ENCODE assay signal across 26 cellular contexts in the genomic region with DNA sequence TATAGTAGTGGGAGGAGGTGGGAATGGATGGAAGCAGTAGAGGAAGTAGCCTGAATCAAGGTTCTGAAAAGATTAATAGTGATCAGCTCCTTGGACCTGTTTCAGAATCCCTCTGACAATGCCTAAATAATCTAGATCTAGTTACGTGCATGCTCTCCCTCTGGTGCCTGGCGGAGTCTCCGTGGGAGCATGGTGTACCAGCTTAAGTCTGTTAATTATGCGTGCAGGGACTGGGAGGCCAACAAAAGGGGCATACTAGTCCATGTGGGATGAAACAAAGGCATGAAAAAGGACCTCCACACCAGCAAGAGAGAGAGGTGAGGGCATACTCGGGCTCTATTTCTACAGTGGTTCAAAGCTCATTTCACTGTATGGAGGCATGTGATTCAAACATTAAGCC.
DNase-seq lines count a peak whose midpoint lies in the region; ATAC-seq, FAIRE-seq and TF ChIP-seq lines count a peak whose summit lies in the region.
"Had no signal": no experiment of that assay in that cellular context is flagged by ENCODE, and none has a peak within 500 bp of the region (broad histone marks: within the 10 kb centered on the region; RNA-seq: fewer than 3 reads in every experiment).

No MANE protein-coding gene starts in this region.

- H3K27ac ChIP-seq in astrocyte (ENCODE audit: low read depth, low read length), result no peak overlapping the region
- H3K27ac ChIP-seq: C4-2B, GM23248, SJCRH30 had no signal

- DNase-seq in NCI-H748 (lab: John Stamatoyannopoulos, UW; ENCODE audit: unreplicated experiment) (peak; percentile 20), NCI-H748 treated with DMSO at 0.1 percent for 48 hours (lab: John Stamatoyannopoulos, UW) (no peak), astrocyte (ENCODE audit: low read depth) (no peak), iPS-NIHi7 (ENCODE audit: extremely low spot score) (peak; percentile 8), ACHN (no peak), posterior cingulate gyrus (no peak)
- DNase-seq: 8988T; Calu3; CD8-positive, alpha-beta memory T cell; GM23248; KG1; NCI-H1105; NCI-H2029 treated with DMSO at 0.1 percent for 48 hours; NCI-H446; NCI-H526; NK-92 treated with Interleukin-12 subunit alpha and Interleukin-12 subunit beta, amount 100 ng/mL, for 24 hours; OCI-M1 had no signal

- no peaks in the 10 kb centered on the region for H3K79me2 ChIP-seq in astrocyte (ENCODE audit: insufficient read depth, low read length)

- no peaks in the 10 kb centered on the region for H3K36me3 ChIP-seq in astrocyte (ENCODE audit: insufficient read depth, low read length)
- H3K36me3 ChIP-seq: SJCRH30 had no signal

- no peaks in the 10 kb centered on the region for H3K4me1 ChIP-seq in astrocyte (ENCODE audit: insufficient read depth, low read length)
- H3K4me1 ChIP-seq: SJCRH30 had no signal

- TF ChIP-seq POLR2A in GM18505 (IDR thresholded peaks at IDR 0.05; ENCODE audit: borderline replicate concordance, extremely low read depth, insufficient read depth, insufficient read length), result no peak

- no peaks in the 10 kb centered on the region for H3K9me3 ChIP-seq in astrocyte (ENCODE audit: insufficient read depth, low read depth, low read length)
- H3K9me3 ChIP-seq: SJCRH30 had no signal

- no peak for FAIRE-seq in astrocyte (lab: Jason Lieb, UNC)
- FAIRE-seq: G401.6, GM12892, GM18507, RCC 7860 had no signal

- H3K9ac ChIP-seq in astrocyte (ENCODE audit: low read length), result no peak overlapping the region
- H3K9ac ChIP-seq: GM23248 had no signal

- no peaks in the 10 kb centered on the region for H3K4me1 Mint-ChIP-seq in astrocyte (ENCODE audit: low read depth, unreplicated experiment)
- H3K4me1 Mint-ChIP-seq in stimulated activated memory B cell treated with anti-CD40 and anti-IgM and Interleukin-4, amounts not matched to agents 10 μg/mL and 1 μg/mL and 100 μg/mL, for 72 hours, result no peaks in the 10 kb centered on the region
- H3K4me1 Mint-ChIP-seq: CD8-positive, alpha-beta memory T cell had no signal

- no peaks in the 10 kb centered on the region for H3K27me3 ChIP-seq in astrocyte (ENCODE audit: insufficient read depth, low read length)
- H3K27me3 ChIP-seq: SJCRH30 had no signal

- H4K20me1 ChIP-seq in astrocyte (ENCODE audit: insufficient read depth, low read length), result no peaks in the 10 kb centered on the region

- ATAC-seq in stimulated activated memory B cell treated with anti-CD40 and anti-IgM and Interleukin-4, amounts not matched to agents 10 μg/mL and 1 μg/mL and 100 μg/mL, for 72 hours, result peak; percentile 12
- no peak for ATAC-seq in GM18505 (IDR thresholded peaks at IDR 0.05; ENCODE audit: unreplicated experiment)
- ATAC-seq: HCT116 had no signal

- no peak overlapping the region for H3K4me3 Mint-ChIP-seq in astrocyte (ENCODE audit: unreplicated experiment)
- H3K4me3 Mint-ChIP-seq in stimulated activated memory B cell treated with anti-CD40 and anti-IgM and Interleukin-4, amounts not matched to agents 10 μg/mL and 1 μg/mL and 100 μg/mL, for 72 hours, result no peak overlapping the region
- H3K4me3 Mint-ChIP-seq: CD8-positive, alpha-beta memory T cell had no signal

- H3K27ac Mint-ChIP-seq in astrocyte (ENCODE audit: unreplicated experiment), result no peak overlapping the region
- no peak overlapping the region for H3K27ac Mint-ChIP-seq in stimulated activated memory B cell treated with anti-CD40 and anti-IgM and Interleukin-4, amounts not matched to agents 10 μg/mL and 1 μg/mL and 100 μg/mL, for 72 hours
- H3K27ac Mint-ChIP-seq: CD8-positive, alpha-beta memory T cell had no signal

- in situ Hi-C loops in ACHN (cut with HindIII; ENCODE audit: low pct_ligation_motif_present, low pct_unique_long_range_greater_than_20kb, low sequenced_read_pairs), result no loop called here

- intact Hi-C loops in posterior cingulate gyrus (cut with DNase I), result no loop called here

- H3K9me3 Mint-ChIP-seq in astrocyte (ENCODE audit: unreplicated experiment), result no peaks in the 10 kb centered on the region
- no peaks in the 10 kb centered on the region for H3K9me3 Mint-ChIP-seq in stimulated activated memory B cell treated with anti-CD40 and anti-IgM and Interleukin-4, amounts not matched to agents 10 μg/mL and 1 μg/mL and 100 μg/mL, for 72 hours
- H3K9me3 Mint-ChIP-seq: CD8-positive, alpha-beta memory T cell had no signal

- no peaks in the 10 kb centered on the region for H3K27me3 Mint-ChIP-seq in astrocyte (ENCODE audit: low read depth, unreplicated experiment)
- H3K27me3 Mint-ChIP-seq in stimulated activated memory B cell treated with anti-CD40 and anti-IgM and Interleukin-4, amounts not matched to agents 10 μg/mL and 1 μg/mL and 100 μg/mL, for 72 hours, result no peaks in the 10 kb centered on the region

- no peaks in the 10 kb centered on the region for H3K36me3 Mint-ChIP-seq in astrocyte (ENCODE audit: low read depth, unreplicated experiment)
- H3K36me3 Mint-ChIP-seq in stimulated activated memory B cell treated with anti-CD40 and anti-IgM and Interleukin-4, amounts not matched to agents 10 μg/mL and 1 μg/mL and 100 μg/mL, for 72 hours, result no peaks in the 10 kb centered on the region
- H3K36me3 Mint-ChIP-seq: CD8-positive, alpha-beta memory T cell had no signal

- TF ChIP-seq CTCF in astrocyte (IDR thresholded peaks at IDR 0.05; ENCODE audit: insufficient read depth, low read depth, low read length), result no peak

- H2AFZ ChIP-seq in astrocyte (ENCODE audit: low read depth, low read length), result peak overlapping the region; percentile 20
- H2AFZ ChIP-seq: GM23248 had no signal

- H3K4me3 ChIP-seq in astrocyte (ENCODE audit: insufficient read depth, low read depth, low read length), result no peak overlapping the region
- H3K4me3 ChIP-seq: GM23248, SJCRH30 had no signal

- no peak overlapping the region for H3K4me2 ChIP-seq in astrocyte (ENCODE audit: low read length)

Comparison
In these comparisons a context has a peak if more than half of its experiments do, and no peak if none do; other contexts are left out.
1. DNase-seq: peak in NCI-H748 (single experiment) and iPS-NIHi7 (single experiment); none in NCI-H748 treated with DMSO at 0.1 percent for 48 hours (single experiment), astrocyte (single experiment), ACHN (single experiment) and posterior cingulate gyrus (0 of 10).